Comparison of ENCODE assay signal across 8 cellular contexts in genomic region chr12:67270622-67271021, GRCh38. TPM values are rescaled to one million over a fixed set of nuclear protein-coding genes. Genes with fewer than 3 reads are reported as not detected.
DNase-seq lines count a peak whose midpoint lies in the region; ATAC-seq, FAIRE-seq and TF ChIP-seq lines count a peak whose summit lies in the region.

No MANE protein-coding gene starts in this region.

- H3K4me3 ChIP-seq in A549 (peak overlapping the region; percentile 88), HUES64 (ENCODE audit: low read length) (peak overlapping the region; percentile 77), breast epithelium (peak overlapping the region; percentile 81 to 96 (median 90)), mucosa of descending colon (peak overlapping the region; percentile 86)

- WGBS in A549 (ENCODE audit: missing lambda C conversion rate), result 5% methylated on average over 6 of the region's 6 CpGs
- 25% methylated on average over 2 of the region's 6 CpGs for WGBS in HUES64

- no peak for TF ChIP-seq RAD21 in A549 (conservative IDR thresholded peaks at IDR 0.05 in 1 of 2, IDR thresholded peaks at IDR 0.05 in 1 of 2)

- no peak for TF ChIP-seq CTCF in A549 (IDR thresholded peaks at IDR 0.05)
- no peak for TF ChIP-seq CTCF in breast epithelium (IDR thresholded peaks at IDR 0.05)
- no peak for TF ChIP-seq CTCF in mucosa of descending colon (IDR thresholded peaks at IDR 0.05)

- CTCF ChIA-PET in A549 (lab: Yijun Ruan, JAX), result interaction anchor here (0.6 kb wide), 1 partner anchor 51 kb away, joined by 3 read pairs; no protein-coding TSS in a partner anchor

- H3K4me1 ChIP-seq in A549 (peaks cover 46% of the 10 kb centered on the region), HUES64 (ENCODE audit: insufficient read depth, low read length) (peaks cover 29% of the 10 kb centered on the region), breast epithelium (peaks cover 0 to 7% of the 10 kb centered on the region in 2 donors), mucosa of descending colon (ENCODE audit: low read depth) (peaks cover 25% of the 10 kb centered on the region)

- H3K9me3 ChIP-seq in A549 (no peaks in the 10 kb centered on the region), HUES64 (ENCODE audit: insufficient read depth, low read depth, low read length) (no peaks in the 10 kb centered on the region), breast epithelium (no peaks in the 10 kb centered on the region), mucosa of descending colon (no peaks in the 10 kb centered on the region)

- H3K4me2 ChIP-seq in A549, result peak overlapping the region; percentile 73

- no peak for TF ChIP-seq EP300 in A549 (IDR thresholded peaks at IDR 0.05)

- H3K27ac ChIP-seq in A549, result peak overlapping the region; percentile 94 to 99
- H3K27ac ChIP-seq in HUES64 (ENCODE audit: low read depth, low read length), result no peak overlapping the region
- peak overlapping the region; percentile 99 for H3K27ac ChIP-seq in breast epithelium

- intact Hi-C loops in breast epithelium (cut with DNase I; ENCODE audit: low total_unique reads) (no loop called here), mucosa of descending colon (cut with DNase I, micrococcal nuclease) (no loop called here)

- DNase-seq in A549 (ENCODE audit: low read depth in 1 of 2, low spot score in 1 of 2), result no peak
- DNase-seq in breast epithelium (ENCODE audit: low spot score in 2 of 2), result no peak
- DNase-seq in mucosa of descending colon, result no peak
- no peak for DNase-seq in OCI-M1 (lab: John Stamatoyannopoulos, UW)

- FAIRE-seq in A549 (lab: Jason Lieb, UNC), result no peak

- TF ChIP-seq POLR2A in A549 (IDR thresholded peaks at IDR 0.05; ENCODE audit: low read length) (no peak), breast epithelium (IDR thresholded peaks at IDR 0.05) (no peak)

- POLR2A ChIA-PET in A549 (lab: Yijun Ruan, JAX), result no interaction called here

- H3K36me3 ChIP-seq in HUES64 (ENCODE audit: insufficient read depth, low read length) (peaks cover 12% of the 10 kb centered on the region; the same call in 1 of the 2 replicates), breast epithelium (no peaks in the 10 kb centered on the region), mucosa of descending colon (ENCODE audit: low read depth) (no peaks in the 10 kb centered on the region)

- H3K27me3 ChIP-seq in HUES64 (ENCODE audit: insufficient read depth, low read length), result no peaks in the 10 kb centered on the region
- H3K27me3 ChIP-seq in breast epithelium, result no peaks in the 10 kb centered on the region

- ATAC-seq in A549, result no peak
- ATAC-seq in mucosa of descending colon, result no peak
- ATAC-seq in GM18868 (IDR thresholded peaks at IDR 0.05; ENCODE audit: unreplicated experiment), result no peak
- no peak for ATAC-seq in HG02623 (IDR thresholded peaks at IDR 0.05; ENCODE audit: unreplicated experiment)
- no peak for ATAC-seq in GM21390 (IDR thresholded peaks at IDR 0.05; ENCODE audit: unreplicated experiment)

- H3K9ac ChIP-seq in HUES64 (ENCODE audit: low read depth, low read length), result peak overlapping the region; percentile 85

TF ChIP-seq in A549, 52 proteins besides CTCF, POLR2A, EP300 and RAD21:
- TF ChIP-seq EHMT2 (IDR thresholded peaks at IDR 0.05; ENCODE audit: low read depth) (no peak), NFE2L2 (conservative IDR thresholded peaks at IDR 0.05; ENCODE audit: low read length) (no peak), BHLHE40 (IDR thresholded peaks at IDR 0.05; ENCODE audit: low read depth, low read length) (no peak), NR3C1 (IDR thresholded peaks at IDR 0.05) (no peak), HOXB13 (CRISPR knock-in tag; IDR thresholded peaks at IDR 0.05; ENCODE audit: low read depth) (no peak), PBX3 (IDR thresholded peaks at IDR 0.05) (no peak), MAZ (IDR thresholded peaks at IDR 0.05; ENCODE audit: borderline replicate concordance, low read depth, low read length) (no peak), TFCP2L1 (CRISPR knock-in tag; IDR thresholded peaks at IDR 0.05) (no peak)
TF ChIP-seq in A549: peak in this region for 0.

RNA-seq across cellular contexts. Expression of gene CAND1, which starts 1.5 kb away (rescaled TPM):
- polyA plus RNA-seq in A549 (2011; rRNA removed), result 185 and 189 TPM in 2 replicates
- polyA plus RNA-seq in A549 (2012; cell fraction: cytosol; rRNA removed), result 19.8 and 27.2 TPM in 2 replicates
- polyA plus RNA-seq in A549 (2012; cell fraction: nucleus; rRNA removed), result 24.2 and 35.9 TPM in 2 replicates
- 62.8 to 75.5 TPM (median 70.3 TPM) in 3 replicates for polyA plus RNA-seq in A549 (2017; fragmentation: RNase III; extraction: RNeasy Plus Mini Kit Qiagen cat#74134 plus additional on column Dnase treatment)
- 86.8 and 95.2 TPM in 2 replicates for polyA minus RNA-seq in A549 (2011; rRNA and poly(A)+ RNA removed)
- 144 TPM for polyA plus RNA-seq in HUES64 (2013, experiment 1 of 2)
- polyA plus RNA-seq in HUES64 (2013, experiment 2 of 2), result 151 TPM
- total RNA-seq in breast epithelium, result 100 to 1,000 TPM in 1 of 3 donors, 10 to 100 TPM in 2; 69.6 to 112 (median 81.3) TPM
- total RNA-seq in mucosa of descending colon, result 100 to 1,000 TPM in 2 of 3 donors, 10 to 100 TPM in 1; 95.1 to 114 (median 101) TPM
